ENCODE assay signal across 17 cellular contexts in genomic region chr18:2411381-2411977, GRCh38.
DNase-seq lines count a peak whose midpoint lies in the region; ATAC-seq and TF ChIP-seq lines count a peak whose summit lies in the region.
"Had no signal": no experiment of that assay in that cellular context is flagged by ENCODE, and none has a peak within 500 bp of the region (broad histone marks: within the 10 kb centered on the region; RNA-seq: fewer than 3 reads in every experiment).

No MANE protein-coding gene starts in this region.

- no peak overlapping the region for H2AFZ ChIP-seq in fibroblast of lung (ENCODE audit: low read length)

- H3K27me3 Mint-ChIP-seq in immature natural killer cell (ENCODE audit: low read depth in 3 of 3): peaks cover 1 to 13% (median 11%) of the 10 kb centered on the region in 3 donors

- TF ChIP-seq CTCF in RWPE2 (IDR thresholded peaks at IDR 0.05; ENCODE audit: poor library complexity, severe bottlenecking): no peak
- no peak for TF ChIP-seq CTCF in fibroblast of lung (conservative IDR thresholded peaks at IDR 0.05 in 1 of 2, IDR thresholded peaks at IDR 0.05 in 1 of 2; ENCODE audit: low read depth in 1 of 2, low read length in 2 of 2)
- no peak for TF ChIP-seq CTCF in retinal pigment epithelial cell (conservative IDR thresholded peaks at IDR 0.05; ENCODE audit: low read depth, low read length)

- no peak overlapping the region for H3K4me3 Mint-ChIP-seq in immature natural killer cell
- H3K4me3 Mint-ChIP-seq: CD8-positive, alpha-beta memory T cell; WTC11 had no signal

- no peak overlapping the region for H3K4me2 ChIP-seq in fibroblast of lung (ENCODE audit: extremely low read depth, insufficient read depth, low read length)
- H3K4me2 ChIP-seq: KMS-11 had no signal

- H3K4me1 Mint-ChIP-seq in immature natural killer cell: no peaks in the 10 kb centered on the region
- H3K4me1 Mint-ChIP-seq: CD8-positive, alpha-beta memory T cell had no signal

- no peaks in the 10 kb centered on the region for H3K36me3 ChIP-seq in RWPE2 (ENCODE audit: low read depth)
- no peaks in the 10 kb centered on the region for H3K36me3 ChIP-seq in fibroblast of lung (ENCODE audit: control insufficient read depth, insufficient read depth, low read length)
- H3K36me3 ChIP-seq: pancreas, tibial artery had no signal

- no peaks in the 10 kb centered on the region for H4K20me1 ChIP-seq in fibroblast of lung (ENCODE audit: control insufficient read depth, extremely low read depth, insufficient read depth, low read length)

- no peaks in the 10 kb centered on the region for H3K27me3 ChIP-seq in RWPE2 (ENCODE audit: insufficient read depth, poor library complexity, severe bottlenecking)
- no peaks in the 10 kb centered on the region for H3K27me3 ChIP-seq in fibroblast of lung (ENCODE audit: control insufficient read depth, insufficient read depth, low read length)
- H3K27me3 ChIP-seq: pancreas, tibial artery had no signal

- H3K36me3 Mint-ChIP-seq in immature natural killer cell: no peaks in the 10 kb centered on the region
- H3K36me3 Mint-ChIP-seq: CD8-positive, alpha-beta memory T cell; WTC11 had no signal

- H3K27ac Mint-ChIP-seq in immature natural killer cell: no peak overlapping the region
- H3K27ac Mint-ChIP-seq: CD8-positive, alpha-beta memory T cell; WTC11 had no signal

- H3K9me3 Mint-ChIP-seq in immature natural killer cell: peaks cover 0 to 3% (median 0%) of the 10 kb centered on the region in 6 donors

- no peak overlapping the region for H3K9ac ChIP-seq in fibroblast of lung (ENCODE audit: insufficient read depth, low read length)
- H3K9ac ChIP-seq: KMS-11 had no signal

- H3K79me2 ChIP-seq in fibroblast of lung (ENCODE audit: control insufficient read depth, insufficient read depth, low read length): no peaks in the 10 kb centered on the region

- peak; percentile 17 for DNase-seq in H4 (ENCODE audit: low spot score)
- DNase-seq in RWPE2 (ENCODE audit: low spot score): no peak
- DNase-seq in fibroblast of lung (ENCODE audit: low read depth in 2 of 2): peak; percentile 29 to 87
- DNase-seq in retinal pigment epithelial cell (ENCODE audit: low read depth): peak; percentile 33
- DNase-seq in activated naive CD4-positive, alpha-beta T cell treated with Interleukin-2 at 50 U/mL for 16 hours: no peak
- no peak for DNase-seq in immature natural killer cell
- DNase-seq in activated effector memory CD4-positive, alpha-beta T cell treated with Interleukin-2 at 50 U/mL for 16 hours: no peak
- DNase-seq: CD8-positive, alpha-beta memory T cell; NCI-H187; pancreas; stimulated activated CD4-positive, alpha-beta T cell treated with anti-CD3 and anti-CD28 coated beads, Interleukin-15, amount 100 ng/mL, for 24 hours; tibial artery had no signal

- H3K27ac ChIP-seq in RWPE2 (ENCODE audit: poor library complexity, severe bottlenecking) (peak overlapping the region; percentile 91), fibroblast of lung (ENCODE audit: insufficient read depth, low read length) (no peak overlapping the region)
- H3K27ac ChIP-seq: KMS-11, pancreas, SK-N-MC, tibial artery had no signal

- H3K9me3 ChIP-seq in RWPE2 (ENCODE audit: severe bottlenecking): peaks cover 4% of the 10 kb centered on the region
- no peaks in the 10 kb centered on the region for H3K9me3 ChIP-seq in fibroblast of lung (ENCODE audit: control insufficient read depth, insufficient read depth, low read depth, low read length)
- H3K9me3 ChIP-seq: pancreas, tibial artery had no signal

- ATAC-seq in RWPE2 (ENCODE audit: low read depth) (peak; percentile 95), HG02981 (IDR thresholded peaks at IDR 0.05; ENCODE audit: unreplicated experiment) (no peak)
- ATAC-seq: WTC11 had no signal

- no peak overlapping the region for H3K4me3 ChIP-seq in RWPE2 (ENCODE audit: severe bottlenecking)
- no peak overlapping the region for H3K4me3 ChIP-seq in fibroblast of lung (replicated peaks in 1 of 4; ENCODE audit: control extremely low read depth in 1 of 4, insufficient read depth in 1 of 4, low read depth in 3 of 4, low read length in 4 of 4)
- H3K4me3 ChIP-seq in retinal pigment epithelial cell (ENCODE audit: low read length): no peak overlapping the region
- H3K4me3 ChIP-seq: lung, pancreas, SK-N-MC, tibial artery had no signal

- peaks cover 39% of the 10 kb centered on the region for H3K4me1 ChIP-seq in RWPE2 (ENCODE audit: insufficient read depth, poor library complexity, severe bottlenecking)
- no peaks in the 10 kb centered on the region for H3K4me1 ChIP-seq in fibroblast of lung (ENCODE audit: control insufficient read depth, extremely low read depth, insufficient read depth, low read length)
- H3K4me1 ChIP-seq: pancreas, tibial artery had no signal

Comparison
In these comparisons a context has a peak if more than half of its experiments do, and no peak if none do; other contexts are left out.
1. DNase-seq: peak in H4 (single experiment), fibroblast of lung (2 of 2) and retinal pigment epithelial cell (single experiment); none in RWPE2 (single experiment), activated naive CD4-positive, alpha-beta T cell treated with Interleukin-2 at 50 U/mL for 16 hours (single experiment), immature natural killer cell (0 of 3) and activated effector memory CD4-positive, alpha-beta T cell treated with Interleukin-2 at 50 U/mL for 16 hours (single experiment).